Comparison of ENCODE assay signal across 1 cellular context in the genomic region with DNA sequence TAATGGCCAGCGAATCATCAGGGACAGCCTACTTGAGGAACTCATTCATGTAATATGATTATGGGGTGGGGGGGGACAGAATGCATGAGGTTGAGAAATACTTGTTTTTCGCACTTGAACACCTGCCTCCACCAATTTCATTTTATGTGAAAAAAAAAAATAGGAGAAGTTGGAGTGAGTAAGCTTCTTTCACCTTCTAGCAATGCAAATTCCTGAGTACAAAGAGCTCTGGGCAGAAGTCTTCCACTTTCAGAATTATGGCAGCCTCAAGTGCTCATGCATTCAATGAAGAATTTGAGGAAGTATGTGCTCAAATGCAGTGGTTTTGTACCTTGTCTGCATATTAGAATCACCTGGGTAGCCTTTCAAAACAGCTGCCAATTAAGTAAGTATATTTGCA.
A peak's percentile ranks its signal among the peaks of the same experiment; 100 is the strongest.
TF ChIP-seq lines count a peak whose summit lies in the region.

No MANE protein-coding gene starts in this region.

TF ChIP-seq in GM12878, 131 proteins besides CTCF, POLR2A, EP300 and RAD21 (continued from another document and continues in another):
- TF ChIP-seq HDAC2 (IDR thresholded peaks at IDR 0.05): no peak
- no peak for TF ChIP-seq CHD2 (IDR thresholded peaks at IDR 0.05; ENCODE audit: borderline replicate concordance, low read depth, low read length)
- TF ChIP-seq TCF7 (IDR thresholded peaks at IDR 0.05; ENCODE audit: borderline replicate concordance): no peak
- TF ChIP-seq SMC3 (IDR thresholded peaks at IDR 0.05; ENCODE audit: borderline replicate concordance, low read length): no peak
- TF ChIP-seq, protein P1, sequence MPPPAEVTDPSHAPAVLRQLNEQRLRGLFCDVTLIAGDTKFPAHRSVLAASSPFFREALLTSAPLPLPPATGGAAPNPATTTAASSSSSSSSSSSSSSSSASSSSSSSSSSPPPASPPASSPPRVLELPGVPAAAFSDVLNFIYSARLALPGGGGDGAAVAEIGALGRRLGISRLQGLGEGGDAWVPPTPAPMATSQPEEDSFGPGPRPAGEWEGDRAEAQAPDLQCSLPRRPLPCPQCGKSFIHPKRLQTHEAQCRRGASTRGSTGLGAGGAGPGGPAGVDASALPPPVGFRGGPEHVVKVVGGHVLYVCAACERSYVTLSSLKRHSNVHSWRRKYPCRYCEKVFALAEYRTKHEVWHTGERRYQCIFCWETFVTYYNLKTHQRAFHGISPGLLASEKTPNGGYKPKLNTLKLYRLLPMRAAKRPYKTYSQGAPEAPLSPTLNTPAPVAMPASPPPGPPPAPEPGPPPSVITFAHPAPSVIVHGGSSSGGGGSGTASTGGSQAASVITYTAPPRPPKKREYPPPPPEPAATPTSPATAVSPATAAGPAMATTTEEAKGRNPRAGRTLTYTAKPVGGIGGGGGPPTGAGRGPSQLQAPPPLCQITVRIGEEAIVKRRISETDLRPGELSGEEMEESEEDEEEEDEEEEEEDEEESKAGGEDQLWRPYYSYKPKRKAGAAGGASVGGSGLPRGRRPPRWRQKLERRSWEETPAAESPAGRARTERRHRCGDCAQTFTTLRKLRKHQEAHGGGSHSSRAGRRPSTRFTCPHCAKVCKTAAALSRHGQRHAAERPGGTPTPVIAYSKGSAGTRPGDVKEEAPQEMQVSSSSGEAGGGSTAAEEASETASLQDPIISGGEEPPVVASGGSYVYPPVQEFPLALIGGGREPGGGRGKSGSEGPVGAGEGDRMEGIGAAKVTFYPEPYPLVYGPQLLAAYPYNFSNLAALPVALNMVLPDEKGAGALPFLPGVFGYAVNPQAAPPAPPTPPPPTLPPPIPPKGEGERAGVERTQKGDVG (CRISPR knock-in tag; IDR thresholded peaks at IDR 0.05): no peak
- TF ChIP-seq, protein P2, sequence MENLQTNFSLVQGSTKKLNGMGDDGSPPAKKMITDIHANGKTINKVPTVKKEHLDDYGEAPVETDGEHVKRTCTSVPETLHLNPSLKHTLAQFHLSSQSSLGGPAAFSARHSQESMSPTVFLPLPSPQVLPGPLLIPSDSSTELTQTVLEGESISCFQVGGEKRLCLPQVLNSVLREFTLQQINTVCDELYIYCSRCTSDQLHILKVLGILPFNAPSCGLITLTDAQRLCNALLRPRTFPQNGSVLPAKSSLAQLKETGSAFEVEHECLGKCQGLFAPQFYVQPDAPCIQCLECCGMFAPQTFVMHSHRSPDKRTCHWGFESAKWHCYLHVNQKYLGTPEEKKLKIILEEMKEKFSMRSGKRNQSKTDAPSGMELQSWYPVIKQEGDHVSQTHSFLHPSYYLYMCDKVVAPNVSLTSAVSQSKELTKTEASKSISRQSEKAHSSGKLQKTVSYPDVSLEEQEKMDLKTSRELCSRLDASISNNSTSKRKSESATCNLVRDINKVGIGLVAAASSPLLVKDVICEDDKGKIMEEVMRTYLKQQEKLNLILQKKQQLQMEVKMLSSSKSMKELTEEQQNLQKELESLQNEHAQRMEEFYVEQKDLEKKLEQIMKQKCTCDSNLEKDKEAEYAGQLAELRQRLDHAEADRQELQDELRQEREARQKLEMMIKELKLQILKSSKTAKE (IDR thresholded peaks at IDR 0.05; ENCODE audit: low read depth, poor library complexity, severe bottlenecking): peak; percentile 41
- TF ChIP-seq RELA (IDR thresholded peaks at IDR 0.05; ENCODE audit: borderline replicate concordance, partially characterized antibody): no peak
- TF ChIP-seq BMI1 (IDR thresholded peaks at IDR 0.05; ENCODE audit: borderline replicate concordance): no peak
- no peak for TF ChIP-seq ETV6 (conservative IDR thresholded peaks at IDR 0.05 in 1 of 2, IDR thresholded peaks at IDR 0.05 in 1 of 2; ENCODE audit: borderline replicate concordance in 1 of 2, low read depth in 1 of 2)
- TF ChIP-seq, protein P3, sequence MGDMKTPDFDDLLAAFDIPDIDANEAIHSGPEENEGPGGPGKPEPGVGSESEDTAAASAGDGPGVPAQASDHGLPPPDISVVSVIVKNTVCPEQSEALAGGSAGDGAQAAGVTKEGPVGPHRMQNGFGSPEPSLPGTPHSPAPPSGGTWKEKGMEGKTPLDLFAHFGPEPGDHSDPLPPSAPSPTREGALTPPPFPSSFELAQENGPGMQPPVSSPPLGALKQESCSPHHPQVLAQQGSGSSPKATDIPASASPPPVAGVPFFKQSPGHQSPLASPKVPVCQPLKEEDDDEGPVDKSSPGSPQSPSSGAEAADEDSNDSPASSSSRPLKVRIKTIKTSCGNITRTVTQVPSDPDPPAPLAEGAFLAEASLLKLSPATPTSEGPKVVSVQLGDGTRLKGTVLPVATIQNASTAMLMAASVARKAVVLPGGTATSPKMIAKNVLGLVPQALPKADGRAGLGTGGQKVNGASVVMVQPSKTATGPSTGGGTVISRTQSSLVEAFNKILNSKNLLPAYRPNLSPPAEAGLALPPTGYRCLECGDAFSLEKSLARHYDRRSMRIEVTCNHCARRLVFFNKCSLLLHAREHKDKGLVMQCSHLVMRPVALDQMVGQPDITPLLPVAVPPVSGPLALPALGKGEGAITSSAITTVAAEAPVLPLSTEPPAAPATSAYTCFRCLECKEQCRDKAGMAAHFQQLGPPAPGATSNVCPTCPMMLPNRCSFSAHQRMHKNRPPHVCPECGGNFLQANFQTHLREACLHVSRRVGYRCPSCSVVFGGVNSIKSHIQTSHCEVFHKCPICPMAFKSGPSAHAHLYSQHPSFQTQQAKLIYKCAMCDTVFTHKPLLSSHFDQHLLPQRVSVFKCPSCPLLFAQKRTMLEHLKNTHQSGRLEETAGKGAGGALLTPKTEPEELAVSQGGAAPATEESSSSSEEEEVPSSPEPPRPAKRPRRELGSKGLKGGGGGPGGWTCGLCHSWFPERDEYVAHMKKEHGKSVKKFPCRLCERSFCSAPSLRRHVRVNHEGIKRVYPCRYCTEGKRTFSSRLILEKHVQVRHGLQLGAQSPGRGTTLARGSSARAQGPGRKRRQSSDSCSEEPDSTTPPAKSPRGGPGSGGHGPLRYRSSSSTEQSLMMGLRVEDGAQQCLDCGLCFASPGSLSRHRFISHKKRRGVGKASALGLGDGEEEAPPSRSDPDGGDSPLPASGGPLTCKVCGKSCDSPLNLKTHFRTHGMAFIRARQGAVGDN (IDR thresholded peaks at IDR 0.05): no peak
- no peak for TF ChIP-seq BCL11A (IDR thresholded peaks at IDR 0.05; ENCODE audit: low read depth, low read length)
- no peak for TF ChIP-seq MYC (IDR thresholded peaks at IDR 0.05; ENCODE audit: insufficient read depth, insufficient read length, insufficient replicate concordance, low read length, severe bottlenecking)
- no peak for TF ChIP-seq CBX3 (IDR thresholded peaks at IDR 0.05; ENCODE audit: borderline replicate concordance, low read depth)
- TF ChIP-seq ZSCAN29 (IDR thresholded peaks at IDR 0.05): no peak
- TF ChIP-seq NFYA (IDR thresholded peaks at IDR 0.05; ENCODE audit: borderline replicate concordance, low read depth, low read length): no peak
- TF ChIP-seq FOS (IDR thresholded peaks at IDR 0.05; ENCODE audit: borderline replicate concordance, extremely low read depth, insufficient read length): no peak
- TF ChIP-seq, protein P4, sequence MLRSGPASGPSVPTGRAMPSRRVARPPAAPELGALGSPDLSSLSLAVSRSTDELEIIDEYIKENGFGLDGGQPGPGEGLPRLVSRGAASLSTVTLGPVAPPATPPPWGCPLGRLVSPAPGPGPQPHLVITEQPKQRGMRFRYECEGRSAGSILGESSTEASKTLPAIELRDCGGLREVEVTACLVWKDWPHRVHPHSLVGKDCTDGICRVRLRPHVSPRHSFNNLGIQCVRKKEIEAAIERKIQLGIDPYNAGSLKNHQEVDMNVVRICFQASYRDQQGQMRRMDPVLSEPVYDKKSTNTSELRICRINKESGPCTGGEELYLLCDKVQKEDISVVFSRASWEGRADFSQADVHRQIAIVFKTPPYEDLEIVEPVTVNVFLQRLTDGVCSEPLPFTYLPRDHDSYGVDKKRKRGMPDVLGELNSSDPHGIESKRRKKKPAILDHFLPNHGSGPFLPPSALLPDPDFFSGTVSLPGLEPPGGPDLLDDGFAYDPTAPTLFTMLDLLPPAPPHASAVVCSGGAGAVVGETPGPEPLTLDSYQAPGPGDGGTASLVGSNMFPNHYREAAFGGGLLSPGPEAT (IDR thresholded peaks at IDR 0.05; ENCODE audit: low read depth): peak; percentile 81
- TF ChIP-seq, protein P5, sequence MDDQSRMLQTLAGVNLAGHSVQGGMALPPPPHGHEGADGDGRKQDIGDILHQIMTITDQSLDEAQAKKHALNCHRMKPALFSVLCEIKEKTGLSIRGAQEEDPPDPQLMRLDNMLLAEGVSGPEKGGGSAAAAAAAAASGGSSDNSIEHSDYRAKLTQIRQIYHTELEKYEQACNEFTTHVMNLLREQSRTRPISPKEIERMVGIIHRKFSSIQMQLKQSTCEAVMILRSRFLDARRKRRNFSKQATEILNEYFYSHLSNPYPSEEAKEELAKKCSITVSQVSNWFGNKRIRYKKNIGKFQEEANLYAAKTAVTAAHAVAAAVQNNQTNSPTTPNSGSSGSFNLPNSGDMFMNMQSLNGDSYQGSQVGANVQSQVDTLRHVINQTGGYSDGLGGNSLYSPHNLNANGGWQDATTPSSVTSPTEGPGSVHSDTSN (IDR thresholded peaks at IDR 0.05; ENCODE audit: insufficient replicate concordance, low read depth, low read length): no peak
- TF ChIP-seq, protein P6, sequence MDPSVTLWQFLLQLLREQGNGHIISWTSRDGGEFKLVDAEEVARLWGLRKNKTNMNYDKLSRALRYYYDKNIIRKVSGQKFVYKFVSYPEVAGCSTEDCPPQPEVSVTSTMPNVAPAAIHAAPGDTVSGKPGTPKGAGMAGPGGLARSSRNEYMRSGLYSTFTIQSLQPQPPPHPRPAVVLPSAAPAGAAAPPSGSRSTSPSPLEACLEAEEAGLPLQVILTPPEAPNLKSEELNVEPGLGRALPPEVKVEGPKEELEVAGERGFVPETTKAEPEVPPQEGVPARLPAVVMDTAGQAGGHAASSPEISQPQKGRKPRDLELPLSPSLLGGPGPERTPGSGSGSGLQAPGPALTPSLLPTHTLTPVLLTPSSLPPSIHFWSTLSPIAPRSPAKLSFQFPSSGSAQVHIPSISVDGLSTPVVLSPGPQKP (IDR thresholded peaks at IDR 0.05; ENCODE audit: low read depth, low read length): no peak
- TF ChIP-seq STAT3 (IDR thresholded peaks at IDR 0.05; ENCODE audit: low read depth, low read length): no peak
- 0 out of 2 replicates have a peak, but pooled peaks have one; percentile 62 for TF ChIP-seq NBN (IDR thresholded peaks at IDR 0.05)
- TF ChIP-seq, protein P7, sequence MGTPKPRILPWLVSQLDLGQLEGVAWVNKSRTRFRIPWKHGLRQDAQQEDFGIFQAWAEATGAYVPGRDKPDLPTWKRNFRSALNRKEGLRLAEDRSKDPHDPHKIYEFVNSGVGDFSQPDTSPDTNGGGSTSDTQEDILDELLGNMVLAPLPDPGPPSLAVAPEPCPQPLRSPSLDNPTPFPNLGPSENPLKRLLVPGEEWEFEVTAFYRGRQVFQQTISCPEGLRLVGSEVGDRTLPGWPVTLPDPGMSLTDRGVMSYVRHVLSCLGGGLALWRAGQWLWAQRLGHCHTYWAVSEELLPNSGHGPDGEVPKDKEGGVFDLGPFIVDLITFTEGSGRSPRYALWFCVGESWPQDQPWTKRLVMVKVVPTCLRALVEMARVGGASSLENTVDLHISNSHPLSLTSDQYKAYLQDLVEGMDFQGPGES (IDR thresholded peaks at IDR 0.05): no peak
- TF ChIP-seq, protein P8, sequence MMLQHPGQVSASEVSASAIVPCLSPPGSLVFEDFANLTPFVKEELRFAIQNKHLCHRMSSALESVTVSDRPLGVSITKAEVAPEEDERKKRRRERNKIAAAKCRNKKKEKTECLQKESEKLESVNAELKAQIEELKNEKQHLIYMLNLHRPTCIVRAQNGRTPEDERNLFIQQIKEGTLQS (IDR thresholded peaks at IDR 0.05; ENCODE audit: borderline replicate concordance, extremely low read depth, low read depth, low read length): no peak
- TF ChIP-seq, protein P9, sequence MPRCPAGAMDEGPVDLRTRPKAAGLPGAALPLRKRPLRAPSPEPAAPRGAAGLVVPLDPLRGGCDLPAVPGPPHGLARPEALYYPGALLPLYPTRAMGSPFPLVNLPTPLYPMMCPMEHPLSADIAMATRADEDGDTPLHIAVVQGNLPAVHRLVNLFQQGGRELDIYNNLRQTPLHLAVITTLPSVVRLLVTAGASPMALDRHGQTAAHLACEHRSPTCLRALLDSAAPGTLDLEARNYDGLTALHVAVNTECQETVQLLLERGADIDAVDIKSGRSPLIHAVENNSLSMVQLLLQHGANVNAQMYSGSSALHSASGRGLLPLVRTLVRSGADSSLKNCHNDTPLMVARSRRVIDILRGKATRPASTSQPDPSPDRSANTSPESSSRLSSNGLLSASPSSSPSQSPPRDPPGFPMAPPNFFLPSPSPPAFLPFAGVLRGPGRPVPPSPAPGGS (IDR thresholded peaks at IDR 0.05; ENCODE audit: borderline replicate concordance, insufficient read depth, low read depth, low read length, poor library complexity, severe bottlenecking): no peak
- TF ChIP-seq NFIC (IDR thresholded peaks at IDR 0.05; ENCODE audit: low read depth, low read length): peak; percentile 71; the same call in 1 of the 2 replicates
- TF ChIP-seq NR2C1 (IDR thresholded peaks at IDR 0.05): no peak
- TF ChIP-seq MTA2 (IDR thresholded peaks at IDR 0.05; ENCODE audit: low read depth): peak; percentile 65
- TF ChIP-seq SUZ12 (IDR thresholded peaks at IDR 0.05; ENCODE audit: unreplicated experiment): no peak
- peak; percentile 61; the same call in 1 of the 2 replicates for TF ChIP-seq FOXM1 (IDR thresholded peaks at IDR 0.05; ENCODE audit: low read depth, low read length)
- TF ChIP-seq, protein P10, sequence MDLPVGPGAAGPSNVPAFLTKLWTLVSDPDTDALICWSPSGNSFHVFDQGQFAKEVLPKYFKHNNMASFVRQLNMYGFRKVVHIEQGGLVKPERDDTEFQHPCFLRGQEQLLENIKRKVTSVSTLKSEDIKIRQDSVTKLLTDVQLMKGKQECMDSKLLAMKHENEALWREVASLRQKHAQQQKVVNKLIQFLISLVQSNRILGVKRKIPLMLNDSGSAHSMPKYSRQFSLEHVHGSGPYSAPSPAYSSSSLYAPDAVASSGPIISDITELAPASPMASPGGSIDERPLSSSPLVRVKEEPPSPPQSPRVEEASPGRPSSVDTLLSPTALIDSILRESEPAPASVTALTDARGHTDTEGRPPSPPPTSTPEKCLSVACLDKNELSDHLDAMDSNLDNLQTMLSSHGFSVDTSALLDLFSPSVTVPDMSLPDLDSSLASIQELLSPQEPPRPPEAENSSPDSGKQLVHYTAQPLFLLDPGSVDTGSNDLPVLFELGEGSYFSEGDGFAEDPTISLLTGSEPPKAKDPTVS (IDR thresholded peaks at IDR 0.05; ENCODE audit: low read depth, low read length): no peak
